ENCODE assay signal across 22 cellular contexts in genomic region chr1:185823471-185823870, GRCh38.
DNase-seq lines count a peak whose midpoint lies in the region; ATAC-seq, FAIRE-seq and TF ChIP-seq lines count a peak whose summit lies in the region.
"Had no signal": no experiment of that assay in that cellular context is flagged by ENCODE, and none has a peak within 500 bp of the region (broad histone marks: within the 10 kb centered on the region; RNA-seq: fewer than 3 reads in every experiment).

No MANE protein-coding gene starts in this region.

- H3K36me3 ChIP-seq in astrocyte (ENCODE audit: insufficient read depth, low read length) = no peaks in the 10 kb centered on the region
- H3K36me3 ChIP-seq in smooth muscle cell (ENCODE audit: low read depth) = no peaks in the 10 kb centered on the region
- H3K36me3 ChIP-seq: neutrophil had no signal

- H3K27ac ChIP-seq in astrocyte (ENCODE audit: low read depth, low read length) = no peak overlapping the region
- H3K27ac ChIP-seq in smooth muscle cell (ENCODE audit: low read depth) = peak overlapping the region; percentile 61
- H3K27ac ChIP-seq: KMS-11, neutrophil, VCaP had no signal

- no peaks in the 10 kb centered on the region for H3K36me3 Mint-ChIP-seq in astrocyte (ENCODE audit: low read depth, unreplicated experiment)
- no peaks in the 10 kb centered on the region for H3K36me3 Mint-ChIP-seq in stimulated activated effector memory CD8-positive, alpha-beta T cell treated with anti-CD3 and anti-CD28 coated beads, Interleukin-12 subunit alpha, Interleukin-12 subunit beta, amount 100 ng/mL, for 72 hours
- H3K36me3 Mint-ChIP-seq: stimulated activated memory B cell treated with anti-CD40 and anti-IgM and Interleukin-4, amounts not matched to agents 10 μg/mL and 1 μg/mL and 100 μg/mL, for 72 hours had no signal

- H3K9me3 Mint-ChIP-seq in astrocyte (ENCODE audit: unreplicated experiment) = no peaks in the 10 kb centered on the region
- no peaks in the 10 kb centered on the region for H3K9me3 Mint-ChIP-seq in stimulated activated effector memory CD8-positive, alpha-beta T cell treated with anti-CD3 and anti-CD28 coated beads, Interleukin-12 subunit alpha, Interleukin-12 subunit beta, amount 100 ng/mL, for 72 hours
- H3K9me3 Mint-ChIP-seq: activated CD4-positive, alpha-beta memory T cell treated with anti-CD3 and anti-CD28 coated beads, Interleukin-2, amount 10 ng/mL, durations not matched to agents 7 days and 5 days; activated naive CD4-positive, alpha-beta T cell treated with anti-CD3 and anti-CD28 coated beads for 36 hours; activated T-cell treated with anti-CD3 and anti-CD28 coated beads, Interleukin-2, amount 50 U/mL, for 24 hours; stimulated activated memory B cell treated with anti-CD40 and anti-IgM and Interleukin-4, amounts not matched to agents 10 μg/mL and 1 μg/mL and 100 μg/mL, for 72 hours had no signal

- H3K4me3 ChIP-seq in astrocyte (ENCODE audit: insufficient read depth, low read depth, low read length) (no peak overlapping the region), fibroblast of the aortic adventitia (ENCODE audit: low read depth, low read length) (no peak overlapping the region), smooth muscle cell (no peak overlapping the region)

- H3K4me3 Mint-ChIP-seq in astrocyte (ENCODE audit: unreplicated experiment) = no peak overlapping the region
- H3K4me3 Mint-ChIP-seq in stimulated activated effector memory CD8-positive, alpha-beta T cell treated with anti-CD3 and anti-CD28 coated beads, Interleukin-12 subunit alpha, Interleukin-12 subunit beta, amount 100 ng/mL, for 72 hours = no peak overlapping the region
- H3K4me3 Mint-ChIP-seq: activated CD4-positive, alpha-beta memory T cell treated with anti-CD3 and anti-CD28 coated beads, Interleukin-2, amount 10 ng/mL, durations not matched to agents 7 days and 5 days; activated naive CD4-positive, alpha-beta T cell treated with anti-CD3 and anti-CD28 coated beads for 36 hours; activated T-cell treated with anti-CD3 and anti-CD28 coated beads, Interleukin-2, amount 50 U/mL, for 24 hours; stimulated activated memory B cell treated with anti-CD40 and anti-IgM and Interleukin-4, amounts not matched to agents 10 μg/mL and 1 μg/mL and 100 μg/mL, for 72 hours had no signal

- H3F3A ChIP-seq in smooth muscle cell (ENCODE audit: low read depth) = peaks cover 4% of the 10 kb centered on the region

- H3K9ac ChIP-seq in astrocyte (ENCODE audit: low read length) (no peak overlapping the region), smooth muscle cell (ENCODE audit: low read depth) (peak overlapping the region; percentile 32)
- H3K9ac ChIP-seq: KMS-11 had no signal

- H3K4me2 ChIP-seq in astrocyte (ENCODE audit: low read length) (no peak overlapping the region), smooth muscle cell (peak overlapping the region; percentile 24)
- H3K4me2 ChIP-seq: KMS-11 had no signal

- no peak for ATAC-seq in stimulated activated effector memory CD8-positive, alpha-beta T cell treated with anti-CD3 and anti-CD28 coated beads, Interleukin-12 subunit alpha, Interleukin-12 subunit beta, amount 100 ng/mL, for 72 hours
- ATAC-seq: stimulated activated memory B cell treated with anti-CD40 and anti-IgM and Interleukin-4, amounts not matched to agents 10 μg/mL and 1 μg/mL and 100 μg/mL, for 72 hours had no signal

- DNase-seq in LHCN-M2 (ENCODE audit: low read depth) = peak; percentile 14
- peak; percentile 48 for DNase-seq in astrocyte (ENCODE audit: low read depth)
- DNase-seq in fibroblast of the aortic adventitia (ENCODE audit: low read depth) = peak; percentile 54
- no peak for DNase-seq in smooth muscle cell (lab: John Stamatoyannopoulos, UW; ENCODE audit: unreplicated experiment)
- DNase-seq in stimulated activated effector memory CD8-positive, alpha-beta T cell treated with anti-CD3 and anti-CD28 coated beads, Interleukin-12 subunit alpha, Interleukin-12 subunit beta, amount 100 ng/mL, for 72 hours (ENCODE audit: low spot score in 2 of 2) = no peak
- no peak for DNase-seq in GM12892 (ENCODE audit: insufficient read length)
- DNase-seq in NCI-H446 treated with DMSO at 0.1 percent for 48 hours (lab: John Stamatoyannopoulos, UW) = no peak
- DNase-seq: activated CD4-positive, alpha-beta memory T cell treated with anti-CD3 and anti-CD28 coated beads, Interleukin-2, amount 10 ng/mL, durations not matched to agents 7 days and 5 days; activated naive CD4-positive, alpha-beta T cell treated with anti-CD3 and anti-CD28 coated beads for 36 hours; activated T-cell treated with anti-CD3 and anti-CD28 coated beads, Interleukin-2, amount 50 U/mL, for 24 hours; aorta; COR-L47; dermis blood vessel endothelial cell; NCI-H1048; NCI-H526 treated with DMSO at 0.1 percent for 48 hours; retina; SHP77 had no signal

- H3K27me3 ChIP-seq in astrocyte (ENCODE audit: insufficient read depth, low read length) = no peaks in the 10 kb centered on the region
- H3K27me3 ChIP-seq in smooth muscle cell (ENCODE audit: low read depth) = no peaks in the 10 kb centered on the region
- H3K27me3 ChIP-seq: neutrophil had no signal

- H3K4me1 ChIP-seq in astrocyte (ENCODE audit: insufficient read depth, low read length) (no peaks in the 10 kb centered on the region), smooth muscle cell (ENCODE audit: low read depth) (peaks cover 8% of the 10 kb centered on the region)

- H3K4me1 Mint-ChIP-seq in astrocyte (ENCODE audit: low read depth, unreplicated experiment) = peaks cover 21% of the 10 kb centered on the region
- no peaks in the 10 kb centered on the region for H3K4me1 Mint-ChIP-seq in stimulated activated effector memory CD8-positive, alpha-beta T cell treated with anti-CD3 and anti-CD28 coated beads, Interleukin-12 subunit alpha, Interleukin-12 subunit beta, amount 100 ng/mL, for 72 hours
- H3K4me1 Mint-ChIP-seq: activated CD4-positive, alpha-beta memory T cell treated with anti-CD3 and anti-CD28 coated beads, Interleukin-2, amount 10 ng/mL, durations not matched to agents 7 days and 5 days; stimulated activated memory B cell treated with anti-CD40 and anti-IgM and Interleukin-4, amounts not matched to agents 10 μg/mL and 1 μg/mL and 100 μg/mL, for 72 hours had no signal

- H2AFZ ChIP-seq in astrocyte (ENCODE audit: low read depth, low read length) = no peak overlapping the region
- H2AFZ ChIP-seq in smooth muscle cell (ENCODE audit: low read depth) = no peak overlapping the region

- no peaks in the 10 kb centered on the region for H3K9me3 ChIP-seq in astrocyte (ENCODE audit: insufficient read depth, low read depth, low read length)
- H3K9me3 ChIP-seq in smooth muscle cell (replicated peaks; ENCODE audit: low read depth) = no peaks in the 10 kb centered on the region
- H3K9me3 ChIP-seq: neutrophil had no signal

- no peaks in the 10 kb centered on the region for H4K20me1 ChIP-seq in astrocyte (ENCODE audit: insufficient read depth, low read length)
- H4K20me1 ChIP-seq in smooth muscle cell (ENCODE audit: low read depth) = no peaks in the 10 kb centered on the region

- no peaks in the 10 kb centered on the region for H3K79me2 ChIP-seq in astrocyte (ENCODE audit: insufficient read depth, low read length)
- H3K79me2 ChIP-seq in smooth muscle cell (ENCODE audit: low read depth) = no peaks in the 10 kb centered on the region

- peak overlapping the region; percentile 87 for H3K27ac Mint-ChIP-seq in astrocyte (ENCODE audit: unreplicated experiment)
- no peak overlapping the region for H3K27ac Mint-ChIP-seq in stimulated activated effector memory CD8-positive, alpha-beta T cell treated with anti-CD3 and anti-CD28 coated beads, Interleukin-12 subunit alpha, Interleukin-12 subunit beta, amount 100 ng/mL, for 72 hours
- H3K27ac Mint-ChIP-seq: activated CD4-positive, alpha-beta memory T cell treated with anti-CD3 and anti-CD28 coated beads, Interleukin-2, amount 10 ng/mL, durations not matched to agents 7 days and 5 days; activated naive CD4-positive, alpha-beta T cell treated with anti-CD3 and anti-CD28 coated beads for 36 hours; activated T-cell treated with anti-CD3 and anti-CD28 coated beads, Interleukin-2, amount 50 U/mL, for 24 hours; stimulated activated memory B cell treated with anti-CD40 and anti-IgM and Interleukin-4, amounts not matched to agents 10 μg/mL and 1 μg/mL and 100 μg/mL, for 72 hours had no signal

- 75% methylated on average over 2 of the region's 2 CpGs for WGBS in smooth muscle cell (ENCODE audit: low lambda C conversion rate)

- no peak for TF ChIP-seq CTCF in astrocyte (IDR thresholded peaks at IDR 0.05; ENCODE audit: insufficient read depth, low read depth, low read length)
- TF ChIP-seq CTCF in fibroblast of the aortic adventitia (IDR thresholded peaks at IDR 0.05; ENCODE audit: insufficient read depth, low read length) = no peak
- TF ChIP-seq CTCF in smooth muscle cell (IDR thresholded peaks at IDR 0.05; ENCODE audit: borderline replicate concordance, insufficient read depth, poor library complexity, severe bottlenecking) = no peak

- no peak for TF ChIP-seq POLR2A in GM12892 (IDR thresholded peaks at IDR 0.05; ENCODE audit: low read depth, low read length)

- FAIRE-seq in astrocyte (lab: Jason Lieb, UNC) (no peak), GM12892 (lab: Jason Lieb, UNC) (no peak)
- FAIRE-seq: GM18507 had no signal

- no peaks in the 10 kb centered on the region for H3K27me3 Mint-ChIP-seq in astrocyte (ENCODE audit: low read depth, unreplicated experiment)

Comparison
In these comparisons a context has a peak if more than half of its experiments do, and no peak if none do; other contexts are left out.
1. DNase-seq: peak in LHCN-M2 (single experiment), astrocyte (single experiment) and fibroblast of the aortic adventitia (single experiment); none in smooth muscle cell (single experiment), stimulated activated effector memory CD8-positive, alpha-beta T cell treated with anti-CD3 and anti-CD28 coated beads, Interleukin-12 subunit alpha, Interleukin-12 subunit beta, amount 100 ng/mL, for 72 hours (0 of 2), GM12892 (single experiment) and NCI-H446 treated with DMSO at 0.1 percent for 48 hours (single experiment).